Comparison of ENCODE assay signal across 13 cellular contexts in the genomic region with DNA sequence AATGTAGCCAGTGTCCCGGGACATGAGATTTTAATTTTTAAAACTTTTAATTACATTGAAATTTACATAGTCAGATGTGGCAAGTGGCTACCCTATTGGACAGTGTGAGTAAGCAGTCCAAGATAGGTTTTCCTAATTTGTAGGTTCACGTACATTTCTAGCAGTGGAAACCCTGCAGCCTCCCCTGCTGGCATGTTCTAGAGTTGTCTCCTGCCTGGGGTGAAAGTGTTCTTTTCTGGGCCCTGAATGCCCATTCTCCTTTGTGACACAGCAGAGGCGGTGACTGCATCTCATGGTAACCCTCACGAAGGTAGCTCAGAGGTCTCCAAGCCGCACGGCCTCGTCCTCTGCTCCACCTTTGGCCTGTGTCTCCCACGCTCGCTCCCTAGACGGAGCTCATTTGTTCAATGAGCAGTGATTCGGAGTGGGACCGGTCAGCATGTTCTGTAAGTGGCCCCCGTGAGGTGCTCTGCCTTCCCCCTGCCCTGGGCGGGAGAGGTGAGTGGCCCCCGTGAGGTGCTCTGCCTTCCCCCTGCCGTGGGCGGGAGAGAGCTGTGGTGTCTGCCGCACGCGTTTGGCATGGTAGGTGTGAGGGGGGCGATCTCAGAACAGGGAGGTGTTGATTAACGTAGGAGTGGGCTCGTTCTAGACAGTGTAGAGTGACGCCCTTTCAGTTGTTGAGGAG. TPM values are rescaled to one million over a fixed set of nuclear protein-coding genes. Genes with fewer than 3 reads are reported as not detected.
DNase-seq lines count a peak whose midpoint lies in the region; ATAC-seq and TF ChIP-seq lines count a peak whose summit lies in the region.
"Had no signal": no experiment of that assay in that cellular context is flagged by ENCODE, and none has a peak within 500 bp of the region (broad histone marks: within the 10 kb centered on the region; RNA-seq: fewer than 3 reads in every experiment).

No MANE protein-coding gene starts in this region.

- DNase-seq in G401 (ENCODE audit: low spot score), result peak; percentile 23
- DNase-seq in chondrocyte (ENCODE audit: low spot score), result no peak
- DNase-seq in naive thymus-derived CD8-positive, alpha-beta T cell, result no peak
- DNase-seq in RWPE1 (ENCODE audit: low spot score), result no peak
- DNase-seq in SW 1271 (lab: John Stamatoyannopoulos, UW), result no peak
- no peak for DNase-seq in NCI-H187 treated with DMSO at 0.1 percent for 48 hours (lab: John Stamatoyannopoulos, UW)
- DNase-seq in NCI-H345 (lab: John Stamatoyannopoulos, UW), result no peak
- DNase-seq: left colon; ovary; stimulated activated CD4-positive, alpha-beta T cell treated with anti-CD3 and anti-CD28 coated beads, Interleukin-1b, Interleukin-23, amount 100 ng/mL, for 48 hours; stimulated activated naive B cell treated with anti-CD40 and anti-IgM and Interleukin-4, amounts not matched to agents 10 μg/mL and 1 μg/mL and 100 μg/mL, for 72 hours had no signal

- no peaks in the 10 kb centered on the region for H3K9me3 ChIP-seq in HEK293 (ENCODE audit: control insufficient read depth, insufficient read depth, low read depth, low read length)
- H3K9me3 ChIP-seq: ovary had no signal

- in situ Hi-C loops in G401 (cut with HindIII; ENCODE audit: low sequenced_read_pairs), result no loop called here

- peaks cover 9% of the 10 kb centered on the region for H3K36me3 Mint-ChIP-seq in chondrocyte (ENCODE audit: low read depth)
- peaks cover 0 to 51% (median 4%) of the 10 kb centered on the region in 3 donors for H3K36me3 Mint-ChIP-seq in naive thymus-derived CD8-positive, alpha-beta T cell

- no peak overlapping the region for H3K27ac Mint-ChIP-seq in chondrocyte (ENCODE audit: unreplicated experiment)
- H3K27ac Mint-ChIP-seq in naive thymus-derived CD8-positive, alpha-beta T cell, result peak overlapping the region in 6 of 10 donors; percentile 20 to 88 (median 62)
- H3K27ac Mint-ChIP-seq: stimulated activated naive B cell treated with anti-CD40 and anti-IgM and Interleukin-4, amounts not matched to agents 10 μg/mL and 1 μg/mL and 100 μg/mL, for 72 hours had no signal

- H3K4me3 Mint-ChIP-seq in chondrocyte (ENCODE audit: unreplicated experiment), result no peak overlapping the region
- peak overlapping the region in 1 of 10 donors; percentile 45 for H3K4me3 Mint-ChIP-seq in naive thymus-derived CD8-positive, alpha-beta T cell
- H3K4me3 Mint-ChIP-seq: stimulated activated naive B cell treated with anti-CD40 and anti-IgM and Interleukin-4, amounts not matched to agents 10 μg/mL and 1 μg/mL and 100 μg/mL, for 72 hours had no signal

- peaks cover 14 to 42% of the 10 kb centered on the region in 2 experiments for H3K36me3 ChIP-seq in HEK293 (ENCODE audit: control insufficient read depth in 2 of 2, insufficient read depth in 1 of 2, low read length in 2 of 2)
- H3K36me3 ChIP-seq: ovary had no signal

- no peaks in the 10 kb centered on the region for H3K9me3 Mint-ChIP-seq in chondrocyte (ENCODE audit: low read depth)
- H3K9me3 Mint-ChIP-seq in naive thymus-derived CD8-positive, alpha-beta T cell, result no peaks in the 10 kb centered on the region
- H3K9me3 Mint-ChIP-seq: stimulated activated naive B cell treated with anti-CD40 and anti-IgM and Interleukin-4, amounts not matched to agents 10 μg/mL and 1 μg/mL and 100 μg/mL, for 72 hours had no signal

- H3K4me1 Mint-ChIP-seq in chondrocyte (ENCODE audit: low read depth), result peaks cover 7% of the 10 kb centered on the region
- H3K4me1 Mint-ChIP-seq in naive thymus-derived CD8-positive, alpha-beta T cell, result peaks cover 20 to 42% (median 30%) of the 10 kb centered on the region in 4 donors

- H3K4me1 ChIP-seq in HEK293 (ENCODE audit: control insufficient read depth, insufficient read depth, low read length), result no peaks in the 10 kb centered on the region

- no peaks in the 10 kb centered on the region for H3K27me3 Mint-ChIP-seq in chondrocyte (ENCODE audit: low read depth)
- no peaks in the 10 kb centered on the region for H3K27me3 Mint-ChIP-seq in naive thymus-derived CD8-positive, alpha-beta T cell
- H3K27me3 Mint-ChIP-seq: stimulated activated naive B cell treated with anti-CD40 and anti-IgM and Interleukin-4, amounts not matched to agents 10 μg/mL and 1 μg/mL and 100 μg/mL, for 72 hours had no signal

- TF ChIP-seq CTCF in HEK293 (tag by site-specific recombination; IDR thresholded peaks at IDR 0.05), result no peak
- TF ChIP-seq CTCF in chondrocyte (IDR thresholded peaks at IDR 0.05), result peak; percentile 19
- no peak for TF ChIP-seq CTCF in RWPE1 (conservative IDR thresholded peaks at IDR 0.05; ENCODE audit: low read depth)

- no peak for ATAC-seq in naive thymus-derived CD8-positive, alpha-beta T cell
- ATAC-seq: stimulated activated naive B cell treated with anti-CD40 and anti-IgM and Interleukin-4, amounts not matched to agents 10 μg/mL and 1 μg/mL and 100 μg/mL, for 72 hours had no signal

- H3K27ac ChIP-seq in HEK293 (ENCODE audit: extremely low read depth, low read depth, low read length) (no peak overlapping the region), RWPE1 (no peak overlapping the region)
- H3K27ac ChIP-seq: ovary had no signal

- POLR2A ChIA-PET in HEK293 (lab: Yijun Ruan, JAX), result interaction anchor here (2.4 kb wide), 1 partner anchor 25 kb away, joined by 8 read pairs; a partner anchor contains a TSS
- POLR2A ChIA-PET in naive thymus-derived CD8-positive, alpha-beta T cell (lab: Charles Lee), result interaction anchor here (1.1 to 1.9 kb wide), 4 partner anchors 12 to 25 kb away, joined by 3 to 7 read pairs (median 5); a partner anchor contains a TSS
- POLR2A ChIA-PET in RWPE1 (lab: Yijun Ruan, JAX; ENCODE audit: low non-redundant PET), result no interaction called here

- no peak overlapping the region for H3K4me3 ChIP-seq in HEK293 (ENCODE audit: low read depth, low read length)
- H3K4me3 ChIP-seq: ovary had no signal

- CTCF ChIA-PET in HEK293 (lab: Yijun Ruan, JAX), result interaction anchor here (0.6 to 0.7 kb wide), 2 partner anchors 18 to 53 kb away, joined by 3 to 5 read pairs; no protein-coding TSS in a partner anchor
- CTCF ChIA-PET in RWPE1 (lab: Yijun Ruan, JAX), result no interaction called here

TF ChIP-seq in HEK293, 187 proteins besides CTCF, POLR2A, EP300 and RAD21 (continues in another document):
- TF ChIP-seq ZNF133 (tag by site-specific recombination; IDR thresholded peaks at IDR 0.05) (no peak), ZFHX2 (tag by site-specific recombination; conservative IDR thresholded peaks at IDR 0.05) (0 out of 2 replicates have a peak, but pooled peaks have one; percentile 29)
- TF ChIP-seq, protein P1, sequence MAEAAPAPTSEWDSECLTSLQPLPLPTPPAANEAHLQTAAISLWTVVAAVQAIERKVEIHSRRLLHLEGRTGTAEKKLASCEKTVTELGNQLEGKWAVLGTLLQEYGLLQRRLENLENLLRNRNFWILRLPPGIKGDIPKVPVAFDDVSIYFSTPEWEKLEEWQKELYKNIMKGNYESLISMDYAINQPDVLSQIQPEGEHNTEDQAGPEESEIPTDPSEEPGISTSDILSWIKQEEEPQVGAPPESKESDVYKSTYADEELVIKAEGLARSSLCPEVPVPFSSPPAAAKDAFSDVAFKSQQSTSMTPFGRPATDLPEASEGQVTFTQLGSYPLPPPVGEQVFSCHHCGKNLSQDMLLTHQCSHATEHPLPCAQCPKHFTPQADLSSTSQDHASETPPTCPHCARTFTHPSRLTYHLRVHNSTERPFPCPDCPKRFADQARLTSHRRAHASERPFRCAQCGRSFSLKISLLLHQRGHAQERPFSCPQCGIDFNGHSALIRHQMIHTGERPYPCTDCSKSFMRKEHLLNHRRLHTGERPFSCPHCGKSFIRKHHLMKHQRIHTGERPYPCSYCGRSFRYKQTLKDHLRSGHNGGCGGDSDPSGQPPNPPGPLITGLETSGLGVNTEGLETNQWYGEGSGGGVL (tag by site-specific recombination; IDR thresholded peaks at IDR 0.05), result no peak

RNA-seq across cellular contexts. Expression of a gene that starts 18.0 kb away (rescaled TPM):
- total RNA-seq in G401 (2014; rRNA removed; shearing (Covaris generic)), result 8.7 and 12.6 TPM in 2 replicates
- total RNA-seq in chondrocyte, result 10.9 to 15.5 TPM (median 12.4 TPM) in 3 replicates
- total RNA-seq in naive thymus-derived CD8-positive, alpha-beta T cell, result 10 to 100 TPM; 46.8 to 49.4 TPM
- 10 to 100 TPM; 15.9 to 21.6 (median 18.0) TPM for polyA plus RNA-seq in naive thymus-derived CD8-positive, alpha-beta T cell

RNA-seq across cellular contexts. Expression of a gene that starts 25.3 kb away (rescaled TPM):
- total RNA-seq in G401 (2014; rRNA removed; shearing (Covaris generic)), result 101 and 134 TPM in 2 replicates
- total RNA-seq in chondrocyte, result 39.0 to 45.7 TPM (median 40.6 TPM) in 3 replicates
- 10 to 100 TPM; 29.0 to 33.9 TPM for total RNA-seq in naive thymus-derived CD8-positive, alpha-beta T cell
- polyA plus RNA-seq in naive thymus-derived CD8-positive, alpha-beta T cell, result 10 to 100 TPM; 31.0 to 53.5 (median 33.9) TPM

RNA-seq across cellular contexts. Expression of a gene that starts 48.5 kb away (rescaled TPM):
- total RNA-seq in G401 (2014; rRNA removed; shearing (Covaris generic)), result not detected in 2 replicates
- not detected in 3 replicates for total RNA-seq in chondrocyte
- not detected for total RNA-seq in naive thymus-derived CD8-positive, alpha-beta T cell
- not detected for polyA plus RNA-seq in naive thymus-derived CD8-positive, alpha-beta T cell
- total RNA-seq: left colon, ovary, RPMI7951 had no signal
- polyA plus RNA-seq: ovary had no signal
